ENCODE assay signal across 8 cellular contexts in the genomic region with DNA sequence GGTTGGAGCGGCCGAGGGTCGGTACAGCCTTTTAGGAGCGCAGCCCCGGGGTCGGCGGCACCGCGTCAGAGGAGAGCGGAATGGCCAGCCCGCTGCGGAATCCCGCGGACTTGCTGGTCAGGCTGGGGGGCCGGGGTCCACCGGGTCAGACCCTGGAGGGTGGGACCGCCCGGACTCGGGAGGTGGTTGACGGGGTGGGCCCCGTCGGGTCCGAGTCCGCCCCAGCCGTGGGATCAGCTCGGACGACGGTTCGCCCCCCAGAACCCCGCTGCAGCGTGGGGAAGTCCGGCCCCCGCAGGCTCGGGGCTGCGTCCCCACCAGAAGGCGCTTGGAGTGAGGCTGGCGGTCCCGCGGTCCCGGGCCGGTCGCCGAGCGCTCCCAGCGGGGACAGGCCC. TPM values are rescaled to one million over a fixed set of nuclear protein-coding genes. Genes with fewer than 3 reads are reported as not detected.
DNase-seq lines count a peak whose midpoint lies in the region; ATAC-seq and TF ChIP-seq lines count a peak whose summit lies in the region.

No MANE protein-coding gene starts in this region.

- H3K9me2 ChIP-seq in SU-DHL-6 (replicated peaks; ENCODE audit: insufficient read depth, low read length), result no peaks in the 10 kb centered on the region

- H3K4me2 ChIP-seq in SU-DHL-6 (ENCODE audit: low read depth, low read length, poor library complexity, severe bottlenecking), result peak overlapping the region; percentile 56

- peaks cover 7% of the 10 kb centered on the region; the same call in 1 of the 2 replicates for H3F3A ChIP-seq in SU-DHL-6 (ENCODE audit: insufficient read depth)

- peak overlapping the region; percentile 60; the same call in 1 of the 2 replicates for H3K9ac ChIP-seq in SU-DHL-6 (ENCODE audit: low read length)

- H3K27me3 ChIP-seq in SU-DHL-6 (ENCODE audit: low read length), result no peaks in the 10 kb centered on the region

- H3K9me3 ChIP-seq in SU-DHL-6 (ENCODE audit: insufficient read depth, low read length), result no peaks in the 10 kb centered on the region

- DNase-seq in fibroblast of the aortic adventitia (ENCODE audit: low read depth) (no peak), skeletal muscle cell (ENCODE audit: low read depth) (no peak), epidermal melanocyte (ENCODE audit: insufficient read length, low spot score) (no peak), COR-L47 (lab: John Stamatoyannopoulos, UW) (no peak), NCI-H748 (lab: John Stamatoyannopoulos, UW; ENCODE audit: unreplicated experiment) (no peak)

- H3K79me2 ChIP-seq in SU-DHL-6 (ENCODE audit: insufficient read depth, low read length), result no peaks in the 10 kb centered on the region

- TF ChIP-seq CTCF in SU-DHL-6 (IDR thresholded peaks at IDR 0.05; ENCODE audit: insufficient read depth, low read length, poor library complexity, severe bottlenecking) (no peak), fibroblast of the aortic adventitia (IDR thresholded peaks at IDR 0.05; ENCODE audit: insufficient read depth, low read length) (no peak)

- H3K4me3 ChIP-seq in GM08714 (ENCODE audit: low read length) (peak overlapping the region; percentile 31; the same call in 1 of the 2 replicates), SU-DHL-6 (ENCODE audit: insufficient read depth, low read length, poor library complexity, severe bottlenecking) (peak overlapping the region; percentile 49), fibroblast of the aortic adventitia (ENCODE audit: low read depth, low read length) (peak overlapping the region; percentile 83), skeletal muscle cell (ENCODE audit: low read depth, low read length) (peak overlapping the region; percentile 65)

- no peak overlapping the region for H3K27ac ChIP-seq in SU-DHL-6 (ENCODE audit: low read depth, low read length)

- H3K36me3 ChIP-seq in SU-DHL-6 (ENCODE audit: low read length), result no peaks in the 10 kb centered on the region

- H2AFZ ChIP-seq in SU-DHL-6 (ENCODE audit: low read depth, low read length, severe bottlenecking), result no peak overlapping the region

- no peaks in the 10 kb centered on the region for H4K20me1 ChIP-seq in SU-DHL-6 (ENCODE audit: low read depth, low read length)

- ATAC-seq in HG03175 (IDR thresholded peaks at IDR 0.05; ENCODE audit: unreplicated experiment), result no peak

RNA-seq across cellular contexts. Expression of a gene that starts 0.3 kb away (rescaled TPM):
- 2.5 and 8.0 TPM in 2 replicates for total RNA-seq in fibroblast of the aortic adventitia (ENCODE audit: low replicate concordance)

RNA-seq across cellular contexts. Expression of a gene that starts 5.6 kb away (rescaled TPM):
- not detected in 2 replicates for total RNA-seq in fibroblast of the aortic adventitia (ENCODE audit: low replicate concordance)

RNA-seq across cellular contexts. Expression of a gene that starts 6.2 kb away (rescaled TPM):
- total RNA-seq in fibroblast of the aortic adventitia (ENCODE audit: low replicate concordance), result 70.9 and 76.1 TPM in 2 replicates

RNA-seq across cellular contexts. Expression of a gene that starts 26.5 kb away (rescaled TPM):
- 21.4 and 50.6 TPM in 2 replicates for total RNA-seq in fibroblast of the aortic adventitia (ENCODE audit: low replicate concordance)

RNA-seq across cellular contexts. Expression of a gene that starts 27.0 kb away (rescaled TPM):
- total RNA-seq in fibroblast of the aortic adventitia (ENCODE audit: low replicate concordance), result 30.9 and 49.1 TPM in 2 replicates

Comparison
In these comparisons a context has a peak if more than half of its experiments do, and no peak if none do; other contexts are left out.
1. H3K4me3 ChIP-seq: peak in every context shown above with its lines; median percentile 83 in fibroblast of the aortic adventitia; 65 in skeletal muscle cell; 49 in SU-DHL-6; 31 in GM08714.